In the genomic region with DNA sequence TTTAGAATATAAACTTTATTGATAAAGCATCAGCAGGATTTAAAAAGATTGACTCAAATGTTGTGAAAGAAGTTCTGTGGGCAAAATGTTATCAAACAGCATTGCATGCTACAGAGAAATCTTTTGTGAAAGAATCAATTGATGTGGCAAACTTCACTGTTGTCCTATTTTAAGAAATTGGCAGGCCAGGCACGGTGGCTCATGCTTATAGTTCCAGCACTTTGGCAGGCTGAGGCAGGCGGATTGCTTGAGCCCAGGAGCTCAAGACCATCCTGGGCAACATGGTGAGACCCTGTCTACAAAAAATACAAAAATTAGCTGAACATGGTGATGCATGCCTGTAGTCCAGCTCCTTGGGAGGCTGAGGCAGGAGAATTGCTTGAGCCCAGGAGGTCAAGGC, we compare ENCODE assay signal across 27 cellular contexts. TPM values are rescaled to one million over a fixed set of nuclear protein-coding genes. Genes with fewer than 3 reads are reported as not detected.
DNase-seq lines count a peak whose midpoint lies in the region; ATAC-seq and TF ChIP-seq lines count a peak whose summit lies in the region.
"Had no signal": no experiment of that assay in that cellular context is flagged by ENCODE, and none has a peak within 500 bp of the region (broad histone marks: within the 10 kb centered on the region; RNA-seq: fewer than 3 reads in every experiment).

No MANE protein-coding gene starts in this region.

- H4K91ac ChIP-seq in trophoblast cell (ENCODE audit: low read depth, low read length) = no peak overlapping the region

- in situ Hi-C loops in G401 (cut with HindIII; ENCODE audit: low sequenced_read_pairs) = no loop called here

- no peak overlapping the region for H2AFZ ChIP-seq in trophoblast cell (ENCODE audit: insufficient read depth, low read length, poor library complexity)

- H3K14ac ChIP-seq in trophoblast cell (ENCODE audit: low read length) = no peak overlapping the region

- H3K27me3 ChIP-seq in AG04450 (ENCODE audit: control insufficient read depth, insufficient read depth, low read length) (no peaks in the 10 kb centered on the region), dorsolateral prefrontal cortex (no peaks in the 10 kb centered on the region), trophoblast cell (ENCODE audit: insufficient read depth, low read length) (no peaks in the 10 kb centered on the region)
- H3K27me3 ChIP-seq: neutrophil, uterus had no signal

- no peak for TF ChIP-seq CTCF in AG04450 (IDR thresholded peaks at IDR 0.05; ENCODE audit: low read depth, low read length)
- no peak for TF ChIP-seq CTCF in dorsolateral prefrontal cortex (IDR thresholded peaks at IDR 0.05 in 54 of 56, conservative IDR thresholded peaks at IDR 0.05 in 2 of 56; ENCODE audit: low read depth in 1 of 56, partially characterized antibody in 56 of 56)
- no peak for TF ChIP-seq CTCF in CD14-positive monocyte (IDR thresholded peaks at IDR 0.05)

- no peak overlapping the region for H3K23ac ChIP-seq in trophoblast cell (ENCODE audit: low read length)

- no peaks in the 10 kb centered on the region for H3K4me1 ChIP-seq in trophoblast cell (ENCODE audit: control insufficient read depth in 1 of 2, insufficient read depth in 2 of 2, low read length in 2 of 2)
- H3K4me1 ChIP-seq: uterus had no signal

- no peak overlapping the region for H3K4ac ChIP-seq in trophoblast cell (ENCODE audit: low read depth, low read length)

- H3K79me2 ChIP-seq in trophoblast cell (ENCODE audit: control insufficient read depth, insufficient read depth, low read length, poor library complexity) = no peaks in the 10 kb centered on the region

- no peak overlapping the region for H3K9ac ChIP-seq in trophoblast cell (ENCODE audit: low read length)

- H2BK120ac ChIP-seq in trophoblast cell (ENCODE audit: insufficient read depth, low read length, poor library complexity) = no peak overlapping the region

- H2BK5ac ChIP-seq in trophoblast cell (ENCODE audit: low read depth, low read length, poor library complexity) = no peak overlapping the region

- ATAC-seq in HG03457 (IDR thresholded peaks at IDR 0.05; ENCODE audit: unreplicated experiment) = no peak
- ATAC-seq: naive thymus-derived CD4-positive, alpha-beta T cell had no signal

- H2AK5ac ChIP-seq in trophoblast cell (ENCODE audit: low read length) = no peak overlapping the region

- POLR2A ChIA-PET in AG04450 (lab: Yijun Ruan, JAX) = no interaction called here

- CTCF ChIA-PET in AG04450 (lab: Charles Lee) = no interaction called here

- DNase-seq in AG04450 (ENCODE audit: low read depth, low spot score) (no peak), G401 (ENCODE audit: low spot score) (peak; percentile 23), dorsolateral prefrontal cortex (peak in 5 of 10 donors; percentile 45 to 76 (median 69)), pons (ENCODE audit: low spot score) (peak; percentile 86), CD14-positive monocyte (ENCODE audit: low spot score) (no peak), trophoblast cell (no peak), DMS153 treated with DMSO at 0.1 percent for 48 hours (lab: John Stamatoyannopoulos, UW; ENCODE audit: unreplicated experiment) (no peak)
- DNase-seq: activated CD4-positive, alpha-beta T cell treated with anti-CD3 and anti-CD28 coated beads, Interleukin-2, amount 50 U/mL, for 48 hours; activated CD4-positive, CD25-positive, alpha-beta regulatory T cell treated with anti-CD3 and anti-CD28 coated beads, Interleukin-2, amount 50 U/mL, for 72 hours; activated T-cell treated with anti-CD3 and anti-CD28 coated beads, Interleukin-2, amount 50 U/mL, for 48 hours; cerebellar nuclear complex; GF-D8; H9; immature natural killer cell; KG1; naive thymus-derived CD4-positive, alpha-beta T cell; NCI-H1105; NCI-H187; NCI-H2171; NCI-H510A; stimulated activated naive CD4-positive, alpha-beta T cell; uterus had no signal

- H3K9me3 ChIP-seq in AG04450 (ENCODE audit: control insufficient read depth, insufficient read depth, low read length) (peaks cover 16% of the 10 kb centered on the region), trophoblast cell (ENCODE audit: insufficient read depth, low read depth, low read length) (peaks cover 2% of the 10 kb centered on the region)
- H3K9me3 ChIP-seq: neutrophil had no signal

- peaks cover 56 to 76% of the 10 kb centered on the region in 2 donors for H3K36me3 Mint-ChIP-seq in CD14-positive monocyte

- H3K27me3 Mint-ChIP-seq in CD14-positive monocyte (ENCODE audit: low read depth in 3 of 3) = no peaks in the 10 kb centered on the region
- H3K27me3 Mint-ChIP-seq: B cell; naive thymus-derived CD4-positive, alpha-beta T cell had no signal

- H3K79me1 ChIP-seq in trophoblast cell (ENCODE audit: low read length) = no peaks in the 10 kb centered on the region

- H4K12ac ChIP-seq in trophoblast cell (ENCODE audit: low read depth, low read length) = no peak overlapping the region

- H3K36me3 ChIP-seq in trophoblast cell (ENCODE audit: control insufficient read depth in 1 of 2, insufficient read depth in 2 of 2, low read length in 2 of 2) = peaks cover 8 to 11% of the 10 kb centered on the region in 2 experiments
- H3K36me3 ChIP-seq: uterus had no signal

- H3K4me3 Mint-ChIP-seq in CD14-positive monocyte = no peak overlapping the region
- H3K4me3 Mint-ChIP-seq: B cell, H9, immature natural killer cell had no signal

- WGBS in trophoblast cell (ENCODE audit: extremely low coverage, insufficient coverage, insufficient read length) = no CpG with 5 or more reads among the region's 2 CpGs

- H3K27ac Mint-ChIP-seq in CD14-positive monocyte = peak overlapping the region in 1 of 7 donors; percentile 9
- H3K27ac Mint-ChIP-seq: B cell, H9 had no signal

- H3K4me1 Mint-ChIP-seq in CD14-positive monocyte = peaks cover 13% of the 10 kb centered on the region

- H2BK12ac ChIP-seq in trophoblast cell (ENCODE audit: low read length) = no peak overlapping the region

- H3K27ac ChIP-seq in AG04450 (ENCODE audit: low read depth, low read length) (peak overlapping the region; percentile 21), dorsolateral prefrontal cortex (peak overlapping the region; percentile 13 to 92 (median 82)), trophoblast cell (ENCODE audit: low read depth, low read length) (no peak overlapping the region)
- H3K27ac ChIP-seq: neutrophil, SK-N-MC, thoracic aorta, uterus had no signal

- H3K18ac ChIP-seq in trophoblast cell (ENCODE audit: low read length) = no peak overlapping the region

- no peak overlapping the region for H3K4me2 ChIP-seq in trophoblast cell (ENCODE audit: low read length)

- no peak overlapping the region for H3K4me3 ChIP-seq in AG04450 (ENCODE audit: low read depth, low read length)
- peak overlapping the region in 15 of 59 donors; percentile 0 to 46 (median 24) for H3K4me3 ChIP-seq in dorsolateral prefrontal cortex
- H3K4me3 ChIP-seq in trophoblast cell (ENCODE audit: low read depth, low read length) = no peak overlapping the region
- H3K4me3 ChIP-seq: SK-N-MC, thoracic aorta, uterus had no signal

- no peak overlapping the region for H4K8ac ChIP-seq in trophoblast cell (ENCODE audit: low read depth, low read length)

- intact Hi-C loops in dorsolateral prefrontal cortex (cut with DNase I) (no loop called here), CD14-positive monocyte (cut with micrococcal nuclease) (no loop called here)

- peaks cover 12 to 21% (median 14%) of the 10 kb centered on the region in 7 donors for H3K9me3 Mint-ChIP-seq in CD14-positive monocyte

RNA-seq across cellular contexts. Expression of a gene that starts 17.4 kb away (rescaled TPM):
- 11.7 and 12.3 TPM in 2 replicates for polyA plus RNA-seq in AG04450 (2011; rRNA removed)
- polyA minus RNA-seq in AG04450 (2011; rRNA and poly(A)+ RNA removed) = 10.2 and 11.5 TPM in 2 replicates
- total RNA-seq in G401 (2014; rRNA removed; shearing (Covaris generic)) = 3.5 and 4.3 TPM in 2 replicates
- 10 to 100 TPM; 18.2 to 56.1 (median 32.5) TPM for total RNA-seq in dorsolateral prefrontal cortex
- 1 to 10 TPM; 6.1 to 6.8 TPM for polyA plus RNA-seq in CD14-positive monocyte
- 10.3 and 10.5 TPM in 2 replicates for polyA plus RNA-seq in trophoblast cell (2013)

RNA-seq across cellular contexts. Expression of a gene that starts 38.2 kb away (rescaled TPM):
- polyA plus RNA-seq in AG04450 (2011; rRNA removed) = 8.0 and 9.4 TPM in 2 replicates
- polyA minus RNA-seq in AG04450 (2011; rRNA and poly(A)+ RNA removed) = 14.4 and 16.2 TPM in 2 replicates
- total RNA-seq in G401 (2014; rRNA removed; shearing (Covaris generic)) = 7.8 and 12.0 TPM in 2 replicates
- 10 to 100 TPM in 119 of 120 experiments, 1 to 10 TPM in 1; 9.1 to 17.6 (median 13.2) TPM for total RNA-seq in dorsolateral prefrontal cortex
- 1 to 10 TPM; 3.2 to 3.6 TPM for polyA plus RNA-seq in CD14-positive monocyte
- polyA plus RNA-seq in trophoblast cell (2013) = 9.6 and 9.9 TPM in 2 replicates

Comparison
In these comparisons a context has a peak if more than half of its experiments do, and no peak if none do; other contexts are left out.
1. DNase-seq: peak in G401 (single experiment) and pons (single experiment); none in AG04450 (single experiment), CD14-positive monocyte (single experiment), trophoblast cell (0 of 2) and DMS153 treated with DMSO at 0.1 percent for 48 hours (single experiment).